In genomic region chr3:126184465-126185000, GRCh38 we compare ENCODE assay signal across 17 cellular contexts. TPM values are rescaled to one million over a fixed set of nuclear protein-coding genes. Genes with fewer than 3 reads are reported as not detected.
DNase-seq lines count a peak whose midpoint lies in the region; ATAC-seq, FAIRE-seq and TF ChIP-seq lines count a peak whose summit lies in the region.
"Had no signal": no experiment of that assay in that cellular context is flagged by ENCODE, and none has a peak within 500 bp of the region (broad histone marks: within the 10 kb centered on the region; RNA-seq: fewer than 3 reads in every experiment).

No MANE protein-coding gene starts in this region.

- no peak overlapping the region for H3K9ac ChIP-seq in IMR-90 (ENCODE audit: low read depth, low read length)

- intact Hi-C loops in IMR-90 (cut with micrococcal nuclease), result no loop called here

- peaks cover 53% of the 10 kb centered on the region for H3K27me3 ChIP-seq in IMR-90 (ENCODE audit: control insufficient read depth, insufficient read depth, low read length)
- no peaks in the 10 kb centered on the region for H3K27me3 ChIP-seq in bronchial epithelial cell (ENCODE audit: control insufficient read depth, insufficient read depth, low read length)
- H3K27me3 ChIP-seq: SJCRH30 had no signal

- H2AK5ac ChIP-seq in IMR-90 (ENCODE audit: low read depth, low read length), result no peak overlapping the region

- H2AFZ ChIP-seq in IMR-90 (replicated peaks; ENCODE audit: low read length, poor library complexity), result no peak overlapping the region

- H3K79me1 ChIP-seq in IMR-90 (ENCODE audit: low read depth in 1 of 2, low read length in 2 of 2), result no peaks in the 10 kb centered on the region

- no peak overlapping the region for H3K23ac ChIP-seq in IMR-90 (ENCODE audit: low read depth, low read length)

- ATAC-seq in IMR-90 (ENCODE audit: low read depth) (no peak), left lobe of liver (peak; percentile 45)

- no peak overlapping the region for H2AK9ac ChIP-seq in IMR-90 (replicated peaks; ENCODE audit: low read depth, low read length, poor library complexity)

- DNase-seq in IMR-90 (no peak), bronchial epithelial cell (ENCODE audit: low read depth) (no peak), left lobe of liver (ENCODE audit: low spot score) (peak; percentile 72), renal cortical epithelial cell (ENCODE audit: low read depth) (peak; percentile 92), NCI-H1694 (lab: John Stamatoyannopoulos, UW) (no peak), RWPE1 (ENCODE audit: low spot score) (no peak), SW 1271 (lab: John Stamatoyannopoulos, UW) (no peak)
- DNase-seq: C1 segment of cervical spinal cord, DMS 273 treated with DMSO at 0.1 percent for 48 hours, KBM-7, NCI-H1105 treated with DMSO at 0.1 percent for 48 hours, NCI-H187, NCI-H2227 treated with DMSO at 0.1 percent for 48 hours, NCI-H510A treated with DMSO at 0.1 percent for 48 hours, SJCRH30 had no signal

- TF ChIP-seq POLR2A in IMR-90 (IDR thresholded peaks at IDR 0.05; ENCODE audit: low read depth, low read length), result no peak

- H4K91ac ChIP-seq in IMR-90 (ENCODE audit: insufficient read depth, low read depth, low read length), result no peak overlapping the region

- H3K27ac ChIP-seq in IMR-90 (ENCODE audit: insufficient read depth, low read length) (no peak overlapping the region), RWPE1 (no peak overlapping the region)
- H3K27ac ChIP-seq: SJCRH30 had no signal

- no peak for TF ChIP-seq CTCF in IMR-90 (conservative IDR thresholded peaks at IDR 0.05; ENCODE audit: low read depth, low read length)
- no peak for TF ChIP-seq CTCF in bronchial epithelial cell (IDR thresholded peaks at IDR 0.05; ENCODE audit: insufficient read depth, low read length, severe bottlenecking)
- no peak for TF ChIP-seq CTCF in RWPE1 (conservative IDR thresholded peaks at IDR 0.05; ENCODE audit: low read depth)

- CTCF ChIA-PET in IMR-90 (lab: Yijun Ruan, JAX), result no interaction called here
- CTCF ChIA-PET in RWPE1 (lab: Yijun Ruan, JAX), result no interaction called here

- no peaks in the 10 kb centered on the region for H3K9me1 ChIP-seq in IMR-90 (ENCODE audit: insufficient read depth, low read length)

- no peak overlapping the region for H3K4ac ChIP-seq in IMR-90 (ENCODE audit: low read depth, low read length)

- H2BK20ac ChIP-seq in IMR-90 (ENCODE audit: low read depth, low read length), result no peak overlapping the region

- H3K18ac ChIP-seq in IMR-90 (ENCODE audit: low read depth, low read length), result no peak overlapping the region

- no peaks in the 10 kb centered on the region for H3K9me3 ChIP-seq in IMR-90 (ENCODE audit: control insufficient read depth, insufficient read depth, low read length)
- H3K9me3 ChIP-seq: HAP-1, SJCRH30 had no signal

- H2BK5ac ChIP-seq in IMR-90 (ENCODE audit: low read depth, low read length, poor library complexity, severe bottlenecking), result no peak overlapping the region

- no peak overlapping the region for H3K4me2 ChIP-seq in IMR-90 (ENCODE audit: low read depth, low read length)

- no peak overlapping the region for H3K14ac ChIP-seq in IMR-90 (replicated peaks; ENCODE audit: low read depth, low read length)

- no peak overlapping the region for H4K5ac ChIP-seq in IMR-90 (ENCODE audit: low read depth, low read length)

- H4K20me1 ChIP-seq in IMR-90 (ENCODE audit: insufficient read depth, low read length), result no peaks in the 10 kb centered on the region; the same call in 1 of the 2 replicates

- H3K4me3 ChIP-seq in IMR-90 (ENCODE audit: insufficient read depth, low read depth, low read length), result no peak overlapping the region
- no peak overlapping the region for H3K4me3 ChIP-seq in bronchial epithelial cell (ENCODE audit: low read depth, low read length)
- H3K4me3 ChIP-seq: HAP-1, SJCRH30 had no signal

- dilution Hi-C loops in IMR-90 (cut with HindIII; ENCODE audit: low sequenced_read_pairs, unreplicated experiment), result no loop called here

- no peak overlapping the region for H4K8ac ChIP-seq in IMR-90 (ENCODE audit: low read depth in 2 of 2, low read length in 2 of 2)

- no peak overlapping the region for H2BK15ac ChIP-seq in IMR-90 (ENCODE audit: low read depth, low read length)

- BruUV-seq in IMR-90 (replicated peaks; lab: Mats Ljungman, UMichigan), result no TSS peak

- no peak overlapping the region for H2BK120ac ChIP-seq in IMR-90 (ENCODE audit: low read depth, low read length)

- no peaks in the 10 kb centered on the region for H3K4me1 ChIP-seq in IMR-90 (ENCODE audit: control insufficient read depth, insufficient read depth, low read length)
- H3K4me1 ChIP-seq: HAP-1, SJCRH30 had no signal

- FAIRE-seq in bronchial epithelial cell (lab: Jason Lieb, UNC), result peak; percentile 83
- FAIRE-seq: G401.6 had no signal

- in situ Hi-C loops in IMR-90 (cut with MboI; ENCODE audit: low sequenced_read_pairs), result no loop called here

- no peak overlapping the region for H3K56ac ChIP-seq in IMR-90 (ENCODE audit: extremely low read depth, insufficient read depth, low read length)

- POLR2A ChIA-PET in IMR-90 (lab: Charles Lee; ENCODE audit: unreplicated experiment) (no interaction called here), RWPE1 (lab: Yijun Ruan, JAX; ENCODE audit: low non-redundant PET) (no interaction called here)

- H3K36me3 ChIP-seq in IMR-90 (ENCODE audit: control insufficient read depth, insufficient read depth, low read length) (no peaks in the 10 kb centered on the region), bronchial epithelial cell (ENCODE audit: control insufficient read depth, insufficient read depth, low read length) (no peaks in the 10 kb centered on the region)
- H3K36me3 ChIP-seq: HAP-1, SJCRH30 had no signal

- WGBS in IMR-90 (ENCODE audit: extremely low coverage in 2 of 2, insufficient read length in 1 of 2), 2 experiments, result no CpG with 5 or more reads among the region's 6 CpGs

- TF ChIP-seq RAD21 in IMR-90 (IDR thresholded peaks at IDR 0.05; ENCODE audit: low read length), result no peak

TF ChIP-seq in IMR-90, 13 proteins besides CTCF, POLR2A, EP300 and RAD21:
- TF ChIP-seq CEBPB (IDR thresholded peaks at IDR 0.05; ENCODE audit: low read depth, low read length) (no peak), SMC3 (IDR thresholded peaks at IDR 0.05; ENCODE audit: low read depth, low read length) (no peak), MAFK (IDR thresholded peaks at IDR 0.05; ENCODE audit: low read depth, low read length) (peak; percentile 69)

RNA-seq across cellular contexts. Expression of gene ALDH1L1, which starts 4.1 kb away (rescaled TPM):
- not detected in 2 replicates for total RNA-seq in IMR-90 (2012; rRNA removed)
- not detected in 2 replicates for polyA plus RNA-seq in IMR-90 (2012; rRNA removed)
- not detected in 2 replicates for polyA plus RNA-seq in IMR-90 (2012; cell fraction: cytosol; rRNA removed)
- 0.24 TPM in 1 of 2 replicates, not detected in the other for polyA plus RNA-seq in IMR-90 (2012; cell fraction: nucleus; rRNA removed; ENCODE audit: low replicate concordance)
- total RNA-seq in bronchial epithelial cell, result 9.1 and 11.1 TPM in 2 replicates
- total RNA-seq in left lobe of liver, result 492 TPM
- 2.4 and 4.6 TPM in 2 replicates for total RNA-seq in renal cortical epithelial cell

Comparison
In these comparisons a context has a peak if more than half of its experiments do, and no peak if none do; other contexts are left out.
1. DNase-seq: peak in left lobe of liver (single experiment) and renal cortical epithelial cell (single experiment); none in IMR-90 (single experiment), bronchial epithelial cell (single experiment), NCI-H1694 (single experiment), RWPE1 (single experiment) and SW 1271 (0 of 2).
2. RNA of gene ALDH1L1, which starts 4.1 kb away (total RNA-seq): 492 TPM in left lobe of liver (single experiment); 9.1 to 11.1 TPM in bronchial epithelial cell, 2.4 to 4.6 TPM in renal cortical epithelial cell and not detected in IMR-90; every median in the first group is over 10 times any median in the second.